Comparison of ENCODE assay signal across 8 cellular contexts in the genomic region with DNA sequence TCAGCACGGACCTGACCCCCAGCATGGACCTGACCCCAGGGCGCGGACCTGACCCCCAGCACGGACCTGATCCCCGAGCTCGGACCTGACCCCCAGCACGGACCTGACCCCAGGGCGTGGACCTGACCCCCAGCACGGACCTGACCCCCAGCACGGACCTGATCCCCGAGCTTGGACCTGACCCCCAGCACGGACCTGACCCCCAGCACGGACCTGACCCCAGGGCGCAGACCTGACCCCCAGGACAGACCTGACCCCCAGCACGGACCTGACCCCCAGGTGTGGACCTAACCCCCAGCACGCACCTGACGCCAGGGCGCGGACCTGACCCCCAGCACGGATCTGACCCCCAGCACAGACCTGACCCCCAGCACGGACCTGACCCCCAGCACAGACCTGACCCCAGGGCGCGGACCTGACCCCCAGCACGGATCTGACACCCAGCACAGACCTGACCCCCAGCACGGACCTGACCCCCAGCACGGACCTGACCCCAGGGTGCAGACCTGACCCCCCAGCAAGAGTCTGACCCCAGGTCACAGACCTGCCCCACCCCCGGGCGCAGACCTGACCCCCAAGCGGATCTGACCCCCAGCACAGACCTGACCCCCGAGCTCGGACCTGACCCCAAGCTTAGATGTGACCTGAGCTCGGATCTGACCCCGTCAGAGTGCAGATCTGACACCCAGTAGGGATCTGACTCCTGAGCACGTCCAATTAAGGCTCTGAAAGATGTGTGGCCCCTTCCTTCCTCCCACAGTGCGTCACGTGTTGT.
"Had no signal": no experiment of that assay in that cellular context is flagged by ENCODE, and none has a peak within 500 bp of the region (broad histone marks: within the 10 kb centered on the region; RNA-seq: fewer than 3 reads in every experiment).

No MANE protein-coding gene starts in this region.

- H3K4me1 Mint-ChIP-seq: GM23338, IgD-negative memory B cell had no signal

- H3K4me3 Mint-ChIP-seq: GM23338, HFFc6, IgD-negative memory B cell had no signal

- H3K9me3 ChIP-seq: HAP-1 had no signal

- H3K9me3 Mint-ChIP-seq: GM23338, HFFc6 had no signal

- H3K27ac Mint-ChIP-seq: GM23338, HFFc6, IgD-negative memory B cell had no signal

- H2AFZ ChIP-seq: GM23338 had no signal

- ATAC-seq: GM23338, HCT116, HepG2 had no signal

- H3K36me3 ChIP-seq: HAP-1 had no signal

- H3K4me2 ChIP-seq: GM23338 had no signal

- H3K27me3 Mint-ChIP-seq: IgD-negative memory B cell had no signal

- DNase-seq: H7, HFFc6 had no signal

- H3K27ac ChIP-seq: HL-60 had no signal

- H3K36me3 Mint-ChIP-seq: IgD-negative memory B cell had no signal

- H3K4me1 ChIP-seq: HAP-1 had no signal

- H3K4me3 ChIP-seq: GM23338, HAP-1 had no signal

- FAIRE-seq: HepG2 had no signal
